In genomic region chr12:106311139-106311538, GRCh38 we compare ENCODE assay signal across 19 cellular contexts. TPM values are rescaled to one million over a fixed set of nuclear protein-coding genes. Genes with fewer than 3 reads are reported as not detected.
A peak's percentile ranks its signal among the peaks of the same experiment; 100 is the strongest.
DNase-seq lines count a peak whose midpoint lies in the region; ATAC-seq lines count a peak whose summit lies in the region.
"Had no signal": no experiment of that assay in that cellular context is flagged by ENCODE, and none has a peak within 500 bp of the region (broad histone marks: within the 10 kb centered on the region; RNA-seq: fewer than 3 reads in every experiment).

No MANE protein-coding gene starts in this region.

- no peak for ATAC-seq in stimulated activated naive CD8-positive, alpha-beta T cell treated with anti-CD3 and anti-CD28 coated beads, Interleukin-15, amount 100 ng/mL, for 72 hours
- ATAC-seq in stimulated activated naive CD8-positive, alpha-beta T cell treated with anti-CD3 and anti-CD28 coated beads, Interleukin-15, Interleukin-2, amounts not matched to agents 100 U/mL and 50 U/mL, for 24 hours: no peak
- ATAC-seq in aorta (ENCODE audit: low FRiP score) (no peak), HG02840 (IDR thresholded peaks at IDR 0.05; ENCODE audit: low FRiP score, unreplicated experiment) (no peak)

- H3K79me1 ChIP-seq in mesenchymal stem cell (replicated peaks; ENCODE audit: low read length, poor library complexity, severe bottlenecking): no peaks in the 10 kb centered on the region

- peaks cover 58% of the 10 kb centered on the region for H3K4me1 Mint-ChIP-seq in stimulated activated naive CD8-positive, alpha-beta T cell treated with anti-CD3 and anti-CD28 coated beads, Interleukin-15, amount 100 ng/mL, for 72 hours

- H2BK15ac ChIP-seq in mesenchymal stem cell (ENCODE audit: low read depth, poor library complexity, severe bottlenecking): no peak overlapping the region

- intact Hi-C loops in aorta (cut with DNase I): no loop called here

- H3K23ac ChIP-seq in mesenchymal stem cell (ENCODE audit: low read length in 2 of 2): no peak overlapping the region

- no peak overlapping the region for H2BK120ac ChIP-seq in mesenchymal stem cell (ENCODE audit: low read depth, low read length)

- H3K4me2 ChIP-seq in mesenchymal stem cell (ENCODE audit: low read length, poor library complexity, severe bottlenecking): no peak overlapping the region

- no peak for DNase-seq in stimulated activated naive CD8-positive, alpha-beta T cell treated with anti-CD3 and anti-CD28 coated beads, Interleukin-15, amount 100 ng/mL, for 72 hours
- no peak for DNase-seq in stimulated activated naive CD8-positive, alpha-beta T cell treated with anti-CD3 and anti-CD28 coated beads, Interleukin-15, Interleukin-2, amounts not matched to agents 100 U/mL and 50 U/mL, for 24 hours
- no peak for DNase-seq in SK-N-MC (ENCODE audit: low read depth, low spot score)
- no peak for DNase-seq in mesenchymal stem cell
- DNase-seq in occipital lobe (lab: John Stamatoyannopoulos, UW): no peak
- no peak for DNase-seq in aorta
- no peak for DNase-seq in NCI-H510A treated with DMSO at 0.1 percent for 48 hours (lab: John Stamatoyannopoulos, UW)
- DNase-seq: activated CD4-positive, alpha-beta T cell treated with anti-CD3 and anti-CD28 coated beads, Interleukin-2, amount 50 U/mL, for 1 hour; activated T-cell treated with anti-CD3 and anti-CD28 coated beads, Interleukin-2, amount 50 U/mL, for 48 hours; DMS153; HCEC 1CT; left lung; NCI-H1694; NCI-H345; OCI-M1; stimulated activated CD4-positive, alpha-beta T cell treated with anti-CD3 and anti-CD28 coated beads, Interleukin-4, amount 100 ng/mL, for 1 hour had no signal

- H4K8ac ChIP-seq in mesenchymal stem cell (ENCODE audit: low read length): no peak overlapping the region

- H4K91ac ChIP-seq in mesenchymal stem cell (ENCODE audit: low read length): no peak overlapping the region

- H2AFZ ChIP-seq in mesenchymal stem cell (ENCODE audit: low read depth, low read length): no peak overlapping the region

- no peak overlapping the region for H3K14ac ChIP-seq in mesenchymal stem cell (ENCODE audit: low read length in 2 of 2)

- H3K9me3 ChIP-seq in SK-N-MC (ENCODE audit: low read depth, low read length): no peaks in the 10 kb centered on the region
- H3K9me3 ChIP-seq in mesenchymal stem cell (ENCODE audit: control insufficient read depth, low read length): no peaks in the 10 kb centered on the region
- no peaks in the 10 kb centered on the region for H3K9me3 ChIP-seq in aorta (ENCODE audit: control insufficient read depth, low read length)
- H3K9me3 ChIP-seq: left lung, thoracic aorta had no signal

- H3K27me3 Mint-ChIP-seq in stimulated activated naive CD8-positive, alpha-beta T cell treated with anti-CD3 and anti-CD28 coated beads, Interleukin-15, amount 100 ng/mL, for 72 hours: no peaks in the 10 kb centered on the region
- H3K27me3 Mint-ChIP-seq: central memory CD8-positive, alpha-beta T cell had no signal

- H3K4me3 ChIP-seq in SK-N-MC (no peak overlapping the region), mesenchymal stem cell (ENCODE audit: insufficient read depth in 1 of 2, low read depth in 1 of 2, low read length in 2 of 2) (no peak overlapping the region), aorta (ENCODE audit: low read length in 2 of 2) (no peak overlapping the region)
- H3K4me3 ChIP-seq: left lung, thoracic aorta had no signal

- H3K36me3 ChIP-seq in SK-N-MC (ENCODE audit: insufficient read depth, low read length): no peaks in the 10 kb centered on the region
- peaks cover 6 to 41% of the 10 kb centered on the region in 2 experiments for H3K36me3 ChIP-seq in mesenchymal stem cell (ENCODE audit: control insufficient read depth in 1 of 2, insufficient read depth in 2 of 2, low read depth in 1 of 2, low read length in 2 of 2)
- H3K36me3 ChIP-seq in aorta (ENCODE audit: control insufficient read depth in 1 of 2, insufficient read depth in 2 of 2, low read length in 1 of 2): peaks cover 0 to 2% of the 10 kb centered on the region in 2 donors

- H3K4me3 Mint-ChIP-seq in stimulated activated naive CD8-positive, alpha-beta T cell treated with anti-CD3 and anti-CD28 coated beads, Interleukin-15, amount 100 ng/mL, for 72 hours: peak overlapping the region in 1 of 2 donors; percentile 39
- H3K4me3 Mint-ChIP-seq: central memory CD8-positive, alpha-beta T cell had no signal

- H2BK5ac ChIP-seq in mesenchymal stem cell (ENCODE audit: low read depth, low read length, poor library complexity, severe bottlenecking): no peak overlapping the region

- H2AK5ac ChIP-seq in mesenchymal stem cell (ENCODE audit: low read length, severe bottlenecking): peak overlapping the region; percentile 28

- WGBS in mesenchymal stem cell: 93% methylated on average over 8 of the region's 8 CpGs
- 79 to 84% methylated on average over 8 of the region's 8 CpGs for WGBS in aorta, 2 donors

- H3K9me3 Mint-ChIP-seq in stimulated activated naive CD8-positive, alpha-beta T cell treated with anti-CD3 and anti-CD28 coated beads, Interleukin-15, amount 100 ng/mL, for 72 hours: no peaks in the 10 kb centered on the region
- H3K9me3 Mint-ChIP-seq: central memory CD8-positive, alpha-beta T cell had no signal

- H3K4ac ChIP-seq in mesenchymal stem cell (ENCODE audit: low read depth in 1 of 2, low read length in 2 of 2): no peak overlapping the region

- peaks cover 11% of the 10 kb centered on the region for H3K4me1 ChIP-seq in mesenchymal stem cell (ENCODE audit: control insufficient read depth, insufficient read depth, low read depth, low read length)
- no peaks in the 10 kb centered on the region for H3K4me1 ChIP-seq in aorta (ENCODE audit: control insufficient read depth in 1 of 2, insufficient read depth in 2 of 2, low read length in 2 of 2)

- H3K18ac ChIP-seq in mesenchymal stem cell (ENCODE audit: low read depth in 1 of 2, low read length in 2 of 2): no peak overlapping the region

- H3K27ac Mint-ChIP-seq in stimulated activated naive CD8-positive, alpha-beta T cell treated with anti-CD3 and anti-CD28 coated beads, Interleukin-15, amount 100 ng/mL, for 72 hours: peak overlapping the region; percentile 85 to 86

- no peaks in the 10 kb centered on the region for H3K27me3 ChIP-seq in mesenchymal stem cell (ENCODE audit: control insufficient read depth in 1 of 2, insufficient read depth in 1 of 2, low read length in 2 of 2)
- no peaks in the 10 kb centered on the region for H3K27me3 ChIP-seq in aorta (ENCODE audit: control insufficient read depth in 1 of 2, insufficient read depth in 2 of 2, low read length in 1 of 2)
- H3K27me3 ChIP-seq: left lung had no signal

- H3K9ac ChIP-seq in SK-N-MC (ENCODE audit: insufficient read length): no peak overlapping the region
- no peak overlapping the region for H3K9ac ChIP-seq in mesenchymal stem cell (ENCODE audit: low read length)

- peak overlapping the region in 1 of 2 experiments; percentile 6 for H2BK12ac ChIP-seq in mesenchymal stem cell (ENCODE audit: low read length in 2 of 2)

- H3K27ac ChIP-seq in SK-N-MC (peak overlapping the region; percentile 27; the same call in 1 of the 2 replicates), mesenchymal stem cell (ENCODE audit: low read length, poor library complexity, severe bottlenecking) (no peak overlapping the region), aorta (ENCODE audit: low read depth in 1 of 2, low read length in 2 of 2) (no peak overlapping the region)
- H3K27ac ChIP-seq: thoracic aorta had no signal

RNA-seq across cellular contexts. Expression of gene TCP11L2, which starts 8.6 kb away (rescaled TPM):
- 9.8 TPM for polyA plus RNA-seq in mesenchymal stem cell (2013, experiment 1 of 2)
- 9.8 TPM for polyA plus RNA-seq in mesenchymal stem cell (2013, experiment 2 of 2)
- 39.8 TPM for total RNA-seq in occipital lobe
- 10 to 100 TPM; 24.8 to 50.9 TPM for total RNA-seq in aorta
- 1 to 10 TPM; 5.5 to 9.2 TPM for polyA plus RNA-seq in aorta

RNA-seq across cellular contexts. Expression of gene POLR3B, which starts 46.4 kb away (rescaled TPM):
- polyA plus RNA-seq in mesenchymal stem cell (2013, experiment 1 of 2): 5.9 TPM
- 6.1 TPM for polyA plus RNA-seq in mesenchymal stem cell (2013, experiment 2 of 2)
- total RNA-seq in occipital lobe: 12.6 TPM
- 1 to 10 TPM; 5.5 to 8.0 TPM for total RNA-seq in aorta
- 1 to 10 TPM; 2.0 to 2.4 TPM for polyA plus RNA-seq in aorta
